36 cellular contexts compared by ENCODE assay signal in the genomic region with DNA sequence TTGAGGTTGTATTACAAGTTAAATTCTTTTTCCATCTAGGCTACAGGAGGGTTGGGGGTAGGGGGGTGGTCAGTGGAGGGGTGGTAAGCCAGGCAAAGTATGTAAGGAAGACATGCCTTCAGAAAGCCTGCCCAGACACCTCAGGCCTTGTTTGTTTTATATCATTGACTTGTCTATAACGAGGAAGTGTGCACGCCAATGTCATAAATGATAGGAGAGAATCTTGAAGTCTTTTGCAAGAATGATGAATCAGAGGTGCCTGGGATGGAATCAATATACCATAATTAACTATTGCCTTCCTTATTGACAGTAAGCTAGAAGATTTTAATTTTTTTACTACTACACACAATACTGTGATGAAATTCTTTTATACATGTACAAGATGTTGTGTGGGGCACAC.
"Had no signal": no experiment of that assay in that cellular context is flagged by ENCODE, and none has a peak within 500 bp of the region (broad histone marks: within the 10 kb centered on the region; RNA-seq: fewer than 3 reads in every experiment).

No MANE protein-coding gene starts in this region.

- H3K27ac ChIP-seq: KMS-11 had no signal

- H3K27me3 ChIP-seq: MG63 had no signal

- H3K4me3 ChIP-seq: MG63 had no signal

- H3K36me3 ChIP-seq: MG63 had no signal

- H3K9me3 ChIP-seq: MG63 had no signal

- DNase-seq: Karpas-422, Kasumi-1, MG63, MM.1S, MV-4-11, NCI-H1048, NCI-H1092, NCI-H1092 treated with DMSO at 0.1 percent for 48 hours, NCI-H1105, NCI-H1105 treated with DMSO at 0.1 percent for 48 hours, NCI-H1417, NCI-H1417 treated with DMSO at 0.1 percent for 48 hours, NCI-H1436, NCI-H1436 treated with DMSO at 0.1 percent for 48 hours, NCI-H146, NCI-H1694, NCI-H1694 treated with DMSO at 0.1 percent for 48 hours, NCI-H187, NCI-H187 treated with DMSO at 0.1 percent for 48 hours, NCI-H1930, NCI-H2029, NCI-H2029 treated with DMSO at 0.1 percent for 48 hours, NCI-H2081, NCI-H2081 treated with DMSO at 0.1 percent for 48 hours, NCI-H2107, NCI-H2171, NCI-H2171 treated with DMSO at 0.1 percent for 48 hours, NCI-H2227 treated with DMSO at 0.1 percent for 48 hours, NCI-H226, NCI-H345, NCI-H446, NCI-H446 treated with DMSO at 0.1 percent for 48 hours, NCI-H510A, NCI-H510A treated with DMSO at 0.1 percent for 48 hours, NCI-H524 had no signal
